Comparison of ENCODE assay signal across 16 cellular contexts in genomic region chr4:168593399-168593798, GRCh38.
"Had no signal": no experiment of that assay in that cellular context is flagged by ENCODE, and none has a peak within 500 bp of the region (broad histone marks: within the 10 kb centered on the region; RNA-seq: fewer than 3 reads in every experiment).

No MANE protein-coding gene starts in this region.

- DNase-seq: activated B cell treated with CpG ODN at 0.5 μM for 24 hours; activated CD4-positive, alpha-beta T cell treated with anti-CD3 and anti-CD28 coated beads, Interleukin-2, amount 50 U/mL, for 1 hour; activated naive CD4-positive, alpha-beta T cell treated with anti-CD3 and anti-CD28 coated beads, Interleukin-2, amount 50 U/mL, for 16 hours; adrenal gland; dermis blood vessel endothelial cell; left colon; mucosa of descending colon; natural killer cell; nucleus accumbens; spleen; stimulated activated CD4-positive, alpha-beta T cell treated with anti-CD3 and anti-CD28 coated beads, Interleukin-1b, Interleukin-23, amount 100 ng/mL, for 48 hours; substantia nigra; trophoblast cell had no signal

- ATAC-seq: left colon; mucosa of descending colon; natural killer cell; stimulated activated memory B cell treated with anti-CD40 and anti-IgM and Interleukin-4, amounts not matched to agents 10 μg/mL and 1 μg/mL and 100 μg/mL, for 72 hours had no signal

- FAIRE-seq: TTC549 had no signal

- H3K27ac ChIP-seq: adrenal gland, right atrium auricular region, spleen had no signal

- H3K36me3 ChIP-seq: adrenal gland, right atrium auricular region, spleen had no signal

- H3K9me3 ChIP-seq: adrenal gland, mucosa of descending colon, right atrium auricular region, spleen had no signal

- H3K4me3 ChIP-seq: adrenal gland, mucosa of descending colon, right atrium auricular region, spleen had no signal

- H3K4me1 ChIP-seq: adrenal gland, spleen had no signal

- H3K27me3 ChIP-seq: right atrium auricular region, spleen had no signal
